26 cellular contexts compared by ENCODE assay signal in the genomic region with DNA sequence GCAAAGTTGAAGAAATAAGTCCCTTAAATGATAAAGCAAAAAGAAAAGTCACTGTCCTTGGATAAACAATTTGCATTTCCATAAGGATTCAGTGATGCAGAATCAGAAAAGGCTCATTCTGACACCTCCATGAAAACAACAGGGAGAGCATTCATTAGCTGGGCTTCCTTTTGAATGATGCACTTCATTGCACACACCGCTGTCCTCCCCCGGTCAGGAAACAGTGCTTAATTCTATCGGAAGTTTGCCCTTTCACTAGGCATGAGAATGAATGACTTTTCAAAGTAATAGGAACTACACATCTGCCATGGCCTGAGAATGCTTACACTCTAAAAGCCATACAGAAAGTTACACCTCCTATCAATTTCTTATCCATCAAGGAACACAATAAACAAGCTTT. TPM values are rescaled to one million over a fixed set of nuclear protein-coding genes. Genes with fewer than 3 reads are reported as not detected.
A peak's percentile ranks its signal among the peaks of the same experiment; 100 is the strongest.
DNase-seq lines count a peak whose midpoint lies in the region; ATAC-seq and TF ChIP-seq lines count a peak whose summit lies in the region.
"Had no signal": no experiment of that assay in that cellular context is flagged by ENCODE, and none has a peak within 500 bp of the region (broad histone marks: within the 10 kb centered on the region; RNA-seq: fewer than 3 reads in every experiment).

No MANE protein-coding gene starts in this region.

- H3K4me3 Mint-ChIP-seq in GM23338 (no peak overlapping the region), CD14-positive monocyte (no peak overlapping the region)
- H3K4me3 Mint-ChIP-seq: CD4-positive, alpha-beta memory T cell; HFFc6 had no signal

- H4K91ac ChIP-seq in mesenchymal stem cell (ENCODE audit: low read length): no peak overlapping the region

- no peaks in the 10 kb centered on the region for H3K9me3 ChIP-seq in mesenchymal stem cell (ENCODE audit: control insufficient read depth, low read length)
- H3K9me3 ChIP-seq: BLaER1, HAP-1, Peyer's patch, SK-N-SH had no signal

- H3K4me3 ChIP-seq in GM23338 (no peak overlapping the region), mesenchymal stem cell (ENCODE audit: insufficient read depth in 1 of 2, low read depth in 1 of 2, low read length in 2 of 2) (no peak overlapping the region)
- H3K4me3 ChIP-seq: BLaER1, GM23248, HAP-1, Peyer's patch had no signal

- H3K36me3 Mint-ChIP-seq in GM23338 (ENCODE audit: low read depth) (no peaks in the 10 kb centered on the region), CD14-positive monocyte (no peaks in the 10 kb centered on the region)
- H3K36me3 Mint-ChIP-seq: CD4-positive, alpha-beta memory T cell had no signal

- no peaks in the 10 kb centered on the region for H3K79me1 ChIP-seq in mesenchymal stem cell (replicated peaks; ENCODE audit: low read length, poor library complexity, severe bottlenecking)

- H2BK15ac ChIP-seq in mesenchymal stem cell (ENCODE audit: low read depth, poor library complexity, severe bottlenecking): no peak overlapping the region

- ATAC-seq in GM23338: no peak

- H3K9me2 ChIP-seq in GM23338 (ENCODE audit: insufficient read depth): no peaks in the 10 kb centered on the region

- H3K14ac ChIP-seq in mesenchymal stem cell (ENCODE audit: low read length in 2 of 2): no peak overlapping the region

- H3K27me3 ChIP-seq in GM23338 (ENCODE audit: insufficient read depth) (no peaks in the 10 kb centered on the region), mesenchymal stem cell (ENCODE audit: control insufficient read depth in 1 of 2, insufficient read depth in 1 of 2, low read length in 2 of 2) (no peaks in the 10 kb centered on the region)
- H3K27me3 ChIP-seq: BLaER1, Peyer's patch had no signal

- H2BK5ac ChIP-seq in mesenchymal stem cell (ENCODE audit: low read depth, low read length, poor library complexity, severe bottlenecking): no peak overlapping the region

- H3K27ac Mint-ChIP-seq in GM23338: no peak overlapping the region
- H3K27ac Mint-ChIP-seq in CD14-positive monocyte: no peak overlapping the region
- H3K27ac Mint-ChIP-seq: HFFc6 had no signal

- no peaks in the 10 kb centered on the region for H3F3A ChIP-seq in GM23338 (replicated peaks; ENCODE audit: low read depth)

- H3K4me1 ChIP-seq in GM23338 (ENCODE audit: insufficient read depth) (peaks cover 15% of the 10 kb centered on the region; the same call in 1 of the 2 replicates), mesenchymal stem cell (ENCODE audit: control insufficient read depth, insufficient read depth, low read depth, low read length) (no peaks in the 10 kb centered on the region)
- H3K4me1 ChIP-seq: BLaER1, HAP-1, Peyer's patch had no signal

- intact Hi-C loops in CD14-positive monocyte (cut with micrococcal nuclease): no loop called here

- H3K79me2 ChIP-seq in GM23338 (replicated peaks; ENCODE audit: insufficient read depth): no peaks in the 10 kb centered on the region

- H4K20me1 ChIP-seq in GM23338 (replicated peaks; ENCODE audit: insufficient read depth): no peaks in the 10 kb centered on the region
- H4K20me1 ChIP-seq: BLaER1 had no signal

- in situ Hi-C loops in SK-MEL-5 (cut with HindIII; ENCODE audit: low pct_unique_long_range_greater_than_20kb, low sequenced_read_pairs): no loop called here

- no peak overlapping the region for H3K9ac ChIP-seq in mesenchymal stem cell (ENCODE audit: low read length)
- H3K9ac ChIP-seq: BLaER1, GM23248, SK-N-SH had no signal

- H3K36me3 ChIP-seq in GM23338 (ENCODE audit: insufficient read depth) (no peaks in the 10 kb centered on the region), mesenchymal stem cell (ENCODE audit: control insufficient read depth in 1 of 2, insufficient read depth in 2 of 2, low read depth in 1 of 2, low read length in 2 of 2) (no peaks in the 10 kb centered on the region)
- H3K36me3 ChIP-seq: BLaER1, HAP-1, Peyer's patch had no signal

- H2AFZ ChIP-seq in GM23338 (peak overlapping the region; percentile 15; the same call in 1 of the 2 replicates), mesenchymal stem cell (ENCODE audit: low read depth, low read length) (no peak overlapping the region)
- H2AFZ ChIP-seq: GM23248 had no signal

- H2AK5ac ChIP-seq in mesenchymal stem cell (ENCODE audit: low read length, severe bottlenecking): no peak overlapping the region

- H3K27me3 Mint-ChIP-seq in GM23338 (ENCODE audit: insufficient read depth, low read depth, poor library complexity) (no peaks in the 10 kb centered on the region), CD14-positive monocyte (ENCODE audit: low read depth in 3 of 3) (no peaks in the 10 kb centered on the region)
- H3K27me3 Mint-ChIP-seq: CD4-positive, alpha-beta memory T cell had no signal

- H3K23ac ChIP-seq in mesenchymal stem cell (ENCODE audit: low read length in 2 of 2): no peak overlapping the region

- H2BK12ac ChIP-seq in mesenchymal stem cell (ENCODE audit: low read length in 2 of 2): no peak overlapping the region

- H3K18ac ChIP-seq in mesenchymal stem cell (ENCODE audit: low read depth in 1 of 2, low read length in 2 of 2): no peak overlapping the region

- no peak overlapping the region for H2BK120ac ChIP-seq in mesenchymal stem cell (ENCODE audit: low read depth, low read length)

- peaks cover 10% of the 10 kb centered on the region for H3K4me1 Mint-ChIP-seq in GM23338
- no peaks in the 10 kb centered on the region for H3K4me1 Mint-ChIP-seq in CD14-positive monocyte
- H3K4me1 Mint-ChIP-seq: CD4-positive, alpha-beta memory T cell had no signal

- 81% methylated on average over 3 of the region's 3 CpGs for WGBS in mesenchymal stem cell

- H3K9me3 Mint-ChIP-seq in GM23338: no peaks in the 10 kb centered on the region
- no peaks in the 10 kb centered on the region for H3K9me3 Mint-ChIP-seq in CD14-positive monocyte

- no peak for TF ChIP-seq CTCF in GM23338 (conservative IDR thresholded peaks at IDR 0.05; ENCODE audit: low read depth in 2 of 2)
- no peak for TF ChIP-seq CTCF in CD14-positive monocyte (IDR thresholded peaks at IDR 0.05)

- no peak overlapping the region for H3K4me2 ChIP-seq in GM23338
- no peak overlapping the region for H3K4me2 ChIP-seq in mesenchymal stem cell (ENCODE audit: low read length, poor library complexity, severe bottlenecking)
- H3K4me2 ChIP-seq: BLaER1, SK-N-SH had no signal

- H4K8ac ChIP-seq in mesenchymal stem cell (ENCODE audit: low read length): no peak overlapping the region

- no peak overlapping the region for H3K4ac ChIP-seq in mesenchymal stem cell (ENCODE audit: low read depth in 1 of 2, low read length in 2 of 2)

- no peak overlapping the region for H3K27ac ChIP-seq in GM23338 (ENCODE audit: low read depth)
- H3K27ac ChIP-seq in mesenchymal stem cell (ENCODE audit: low read length, poor library complexity, severe bottlenecking): no peak overlapping the region
- H3K27ac ChIP-seq: BLaER1, GM23248, Peyer's patch had no signal

- DNase-seq in GM23338 (ENCODE audit: low spot score) (no peak), SK-MEL-5 (ENCODE audit: low read depth, low spot score) (peak; percentile 1), left kidney (ENCODE audit: low read depth, low spot score) (peak; percentile 78), retina (peak; percentile 6), CD14-positive monocyte (ENCODE audit: low spot score) (no peak), Ammon's horn (ENCODE audit: low spot score) (no peak), mesenchymal stem cell (no peak)
- DNase-seq: 8988T; CD4-positive, alpha-beta memory T cell; COR-L47; GM23248; HFFc6; KBM-7; NCI-H1105 treated with DMSO at 0.1 percent for 48 hours; NCI-H146; NCI-H1930; NCI-H2107; NCI-H524 treated with DMSO at 0.1 percent for 48 hours; NCI-H82; NK-92 treated with Interleukin-12 subunit alpha and Interleukin-12 subunit beta, amount 100 ng/mL, for 24 hours; Peyer's patch; SIG-M5; SK-N-SH had no signal

TF ChIP-seq in GM23338, 12 proteins besides CTCF, POLR2A, EP300 and RAD21 (continues in another document):
- no peak for TF ChIP-seq NANOG (IDR thresholded peaks at IDR 0.05; ENCODE audit: borderline replicate concordance)
- no peak for TF ChIP-seq ZNF114 (CRISPR knock-in tag; IDR thresholded peaks at IDR 0.05)
- TF ChIP-seq CREB1 (CRISPR knock-in tag; IDR thresholded peaks at IDR 0.05; ENCODE audit: low read depth): no peak
- TF ChIP-seq, protein P1, sequence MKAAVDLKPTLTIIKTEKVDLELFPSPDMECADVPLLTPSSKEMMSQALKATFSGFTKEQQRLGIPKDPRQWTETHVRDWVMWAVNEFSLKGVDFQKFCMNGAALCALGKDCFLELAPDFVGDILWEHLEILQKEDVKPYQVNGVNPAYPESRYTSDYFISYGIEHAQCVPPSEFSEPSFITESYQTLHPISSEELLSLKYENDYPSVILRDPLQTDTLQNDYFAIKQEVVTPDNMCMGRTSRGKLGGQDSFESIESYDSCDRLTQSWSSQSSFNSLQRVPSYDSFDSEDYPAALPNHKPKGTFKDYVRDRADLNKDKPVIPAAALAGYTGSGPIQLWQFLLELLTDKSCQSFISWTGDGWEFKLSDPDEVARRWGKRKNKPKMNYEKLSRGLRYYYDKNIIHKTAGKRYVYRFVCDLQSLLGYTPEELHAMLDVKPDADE (IDR thresholded peaks at IDR 0.05): no peak
- no peak for TF ChIP-seq EZH2phosphoT487 (IDR thresholded peaks at IDR 0.05; ENCODE audit: unreplicated experiment)

RNA-seq across cellular contexts. Expression of gene PCDH15, which starts 4.2 kb away (rescaled TPM):
- 0.31 and 0.66 TPM in 2 replicates for total RNA-seq in GM23338 (2014; rRNA removed; shearing (Covaris generic))
- polyA plus RNA-seq in GM23338 (2016; fragmentation: Nextera tagmentation; extraction: Ambion mirVana) (0.29 and 0.45 TPM in 2 replicates), CD14-positive monocyte (not detected)
- total RNA-seq in SK-MEL-5 (2014; rRNA removed; shearing (Covaris generic)): 0.24 and 0.34 TPM in 2 replicates
- 0.11 and 0.15 TPM in 2 replicates for polyA plus RNA-seq in SK-MEL-5 (2015; cell fraction: cytosol; rRNA removed)
- 0.27 TPM in 1 of 2 replicates, not detected in the other for polyA plus RNA-seq in SK-MEL-5 (2015; cell fraction: nucleus; rRNA removed)
- not detected for polyA plus RNA-seq in mesenchymal stem cell (2013, experiment 1 of 2)
- not detected for polyA plus RNA-seq in mesenchymal stem cell (2013, experiment 2 of 2)
- total RNA-seq: CD4-positive, alpha-beta memory T cell; GM23248; HFFc6; MCF 10A; Peyer's patch had no signal
- polyA plus RNA-seq: CD4-positive, alpha-beta memory T cell; GM23248 had no signal

Comparison
In these comparisons a context has a peak if more than half of its experiments do, and no peak if none do; other contexts are left out.
1. DNase-seq: peak in SK-MEL-5 (single experiment), left kidney (single experiment) and retina (single experiment); none in GM23338 (single experiment), CD14-positive monocyte (single experiment), Ammon's horn (single experiment) and mesenchymal stem cell (single experiment).